1 cellular context compared by ENCODE assay signal in genomic region chr12:12735301-12735700, GRCh38.
TF ChIP-seq lines count a peak whose summit lies in the region.

No MANE protein-coding gene starts in this region.

TF ChIP-seq in HepG2, 621 proteins besides CTCF, POLR2A, EP300 and RAD21:
- TF ChIP-seq ZNF639 (CRISPR knock-in tag; conservative IDR thresholded peaks at IDR 0.05) (no peak), MAF1 (CRISPR knock-in tag; IDR thresholded peaks at IDR 0.05; ENCODE audit: borderline replicate concordance) (no peak), MLXIP (CRISPR knock-in tag; IDR thresholded peaks at IDR 0.05; ENCODE audit: borderline replicate concordance) (no peak), SRY (CRISPR knock-in tag; IDR thresholded peaks at IDR 0.05) (no peak), ZNF749 (CRISPR knock-in tag; IDR thresholded peaks at IDR 0.05; ENCODE audit: borderline replicate concordance) (no peak), GLMP (CRISPR knock-in tag; IDR thresholded peaks at IDR 0.05; ENCODE audit: borderline replicate concordance) (no peak), STAT5B (CRISPR knock-in tag; IDR thresholded peaks at IDR 0.05) (no peak), ZNF503 (CRISPR knock-in tag; IDR thresholded peaks at IDR 0.05) (no peak), ZFX (CRISPR knock-in tag; IDR thresholded peaks at IDR 0.05; ENCODE audit: low read depth) (no peak)
TF ChIP-seq in HepG2: peak in this region for 0.
